Comparison of ENCODE assay signal across 1 cellular context in the genomic region with DNA sequence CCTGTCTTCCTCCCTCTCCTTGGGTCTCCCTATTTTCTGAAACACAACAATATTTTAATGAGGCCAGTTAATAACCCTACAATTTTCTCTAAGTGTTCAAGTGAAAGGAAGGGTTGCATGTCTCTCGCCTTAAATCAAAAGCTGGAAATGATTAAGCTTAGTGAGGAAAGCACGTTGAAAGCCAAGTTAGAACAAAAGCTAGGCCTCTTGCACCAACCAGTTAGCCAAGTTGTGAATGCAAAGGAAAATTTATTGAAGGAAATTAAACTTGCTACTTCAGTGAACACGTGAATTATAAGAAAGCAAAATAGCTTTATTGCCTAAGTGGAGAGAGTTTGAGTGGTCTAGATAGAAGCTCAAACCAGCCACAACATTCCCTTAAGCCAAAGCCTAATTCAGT.
TF ChIP-seq lines count a peak whose summit lies in the region.

No MANE protein-coding gene starts in this region.

TF ChIP-seq in K562, 482 proteins besides CTCF, POLR2A, EP300 and RAD21 (continued from another document):
- no peak for TF ChIP-seq RBM14 (IDR thresholded peaks at IDR 0.05; ENCODE audit: borderline replicate concordance, insufficient read depth, low read depth, low read length)
- TF ChIP-seq, protein P1, sequence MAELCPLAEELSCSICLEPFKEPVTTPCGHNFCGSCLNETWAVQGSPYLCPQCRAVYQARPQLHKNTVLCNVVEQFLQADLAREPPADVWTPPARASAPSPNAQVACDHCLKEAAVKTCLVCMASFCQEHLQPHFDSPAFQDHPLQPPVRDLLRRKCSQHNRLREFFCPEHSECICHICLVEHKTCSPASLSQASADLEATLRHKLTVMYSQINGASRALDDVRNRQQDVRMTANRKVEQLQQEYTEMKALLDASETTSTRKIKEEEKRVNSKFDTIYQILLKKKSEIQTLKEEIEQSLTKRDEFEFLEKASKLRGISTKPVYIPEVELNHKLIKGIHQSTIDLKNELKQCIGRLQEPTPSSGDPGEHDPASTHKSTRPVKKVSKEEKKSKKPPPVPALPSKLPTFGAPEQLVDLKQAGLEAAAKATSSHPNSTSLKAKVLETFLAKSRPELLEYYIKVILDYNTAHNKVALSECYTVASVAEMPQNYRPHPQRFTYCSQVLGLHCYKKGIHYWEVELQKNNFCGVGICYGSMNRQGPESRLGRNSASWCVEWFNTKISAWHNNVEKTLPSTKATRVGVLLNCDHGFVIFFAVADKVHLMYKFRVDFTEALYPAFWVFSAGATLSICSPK (IDR thresholded peaks at IDR 0.05; ENCODE audit: borderline replicate concordance): no peak
- no peak for TF ChIP-seq CHCHD3 (CRISPR knock-in tag; IDR thresholded peaks at IDR 0.05)
TF ChIP-seq in K562: peak in this region for 0.
